In genomic region chr9:115016369-115016768, GRCh38 we compare ENCODE assay signal across 1 cellular context.
TF ChIP-seq lines count a peak whose summit lies in the region.

No MANE protein-coding gene starts in this region.

TF ChIP-seq in HepG2, 621 proteins besides CTCF, POLR2A, EP300 and RAD21 (continued from another document):
- TF ChIP-seq CEBPZ (IDR thresholded peaks at IDR 0.05; ENCODE audit: low read length) (no peak), RORA (CRISPR knock-in tag; IDR thresholded peaks at IDR 0.05) (no peak), SMC3 (IDR thresholded peaks at IDR 0.05; ENCODE audit: low read length) (no peak), ZNF572 (CRISPR knock-in tag; IDR thresholded peaks at IDR 0.05) (no peak), AKNA (CRISPR knock-in tag; IDR thresholded peaks at IDR 0.05; ENCODE audit: borderline replicate concordance) (no peak), HOXA9 (CRISPR knock-in tag; IDR thresholded peaks at IDR 0.05; ENCODE audit: borderline replicate concordance) (no peak), ZNF704 (CRISPR knock-in tag; IDR thresholded peaks at IDR 0.05; ENCODE audit: borderline replicate concordance) (no peak), ZNF431 (CRISPR knock-in tag; IDR thresholded peaks at IDR 0.05; ENCODE audit: borderline replicate concordance, low read depth) (no peak), CEBPG (CRISPR knock-in tag; IDR thresholded peaks at IDR 0.05) (no peak), NCOA1 (CRISPR knock-in tag; IDR thresholded peaks at IDR 0.05) (no peak), ZIK1 (CRISPR knock-in tag; IDR thresholded peaks at IDR 0.05; ENCODE audit: borderline replicate concordance, low read depth) (no peak), BHLHE40 (IDR thresholded peaks at IDR 0.05; ENCODE audit: low read length) (no peak), ZNF264 (CRISPR knock-in tag; IDR thresholded peaks at IDR 0.05) (no peak), NR3C1 (CRISPR knock-in tag; IDR thresholded peaks at IDR 0.05) (no peak), ZNF20 (CRISPR knock-in tag; IDR thresholded peaks at IDR 0.05) (no peak)
TF ChIP-seq in HepG2: peak in this region for 0.
